7 cellular contexts compared by ENCODE assay signal in the genomic region with DNA sequence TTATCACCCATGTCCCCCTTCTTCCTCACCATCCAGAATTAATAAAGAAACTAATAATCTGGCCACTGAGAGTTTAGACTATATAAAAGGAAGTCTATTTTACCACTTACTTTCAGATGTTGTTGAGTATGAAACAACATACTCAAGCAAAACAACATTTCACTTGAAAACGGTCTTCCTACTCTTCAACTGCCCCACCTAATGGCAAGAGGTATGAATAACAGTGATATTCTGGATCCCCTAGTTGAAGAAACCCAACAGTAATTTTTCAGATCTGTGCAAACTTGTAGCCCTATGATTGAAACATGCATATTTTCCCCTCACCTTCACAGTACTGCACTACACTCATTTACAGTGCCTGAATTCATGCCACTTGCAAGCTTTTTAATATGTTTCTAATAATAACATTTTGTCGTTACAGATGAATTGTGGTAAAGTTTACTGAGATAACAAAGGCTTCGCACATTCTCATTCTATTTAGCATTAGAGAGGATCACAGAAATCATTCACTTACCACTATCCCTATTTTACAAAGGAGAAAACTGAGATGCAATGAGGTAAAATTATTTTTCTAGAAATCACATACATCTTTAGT.
A peak's percentile ranks its signal among the peaks of the same experiment; 100 is the strongest.
DNase-seq lines count a peak whose midpoint lies in the region; TF ChIP-seq lines count a peak whose summit lies in the region.

No MANE protein-coding gene starts in this region.

- no peak overlapping the region for H3K4me3 Mint-ChIP-seq in H9
- no peak overlapping the region for H3K4me3 Mint-ChIP-seq in T-helper 2 cell treated with Interferon-gamma antibody and Interleukin-4, amounts not matched to agents 5 μg/mL and 100 μg/mL, for 36 hours

- H2AFZ ChIP-seq in H9 (ENCODE audit: low read length), result no peak overlapping the region

- DNase-seq in GM12865 (ENCODE audit: low read depth) (peak; percentile 63), H9 (no peak), NB4 (ENCODE audit: low read depth) (peak; percentile 47), colonic mucosa (no peak), renal cortical epithelial cell (ENCODE audit: low read depth) (peak; percentile 50)
- no peak for DNase-seq in effector CD4-positive, alpha-beta T cell
- no peak for DNase-seq in T-helper 2 cell treated with Interferon-gamma antibody and Interleukin-4, amounts not matched to agents 5 μg/mL and 100 μg/mL, for 36 hours (ENCODE audit: low spot score)

- H4K8ac ChIP-seq in H9 (replicated peaks; ENCODE audit: insufficient read length, low read depth, low read length), result no peak overlapping the region

- no peak overlapping the region for H2BK20ac ChIP-seq in H9 (ENCODE audit: low read depth, low read length, poor library complexity, severe bottlenecking)

- no peak overlapping the region for H3K4me3 ChIP-seq in GM12865 (ENCODE audit: low read depth, low read length)
- no peak overlapping the region for H3K4me3 ChIP-seq in NB4 (ENCODE audit: low read depth, low read length)
- no peak overlapping the region for H3K4me3 ChIP-seq in colonic mucosa

- H3K4me1 Mint-ChIP-seq in H9, result no peaks in the 10 kb centered on the region
- no peaks in the 10 kb centered on the region for H3K4me1 Mint-ChIP-seq in T-helper 2 cell treated with Interferon-gamma antibody and Interleukin-4, amounts not matched to agents 5 μg/mL and 100 μg/mL, for 36 hours (ENCODE audit: low read depth)

- H3K27me3 ChIP-seq in H9 (ENCODE audit: insufficient read depth, low read length), result no peaks in the 10 kb centered on the region
- no peaks in the 10 kb centered on the region for H3K27me3 ChIP-seq in colonic mucosa

- no peak overlapping the region for H3K4me2 ChIP-seq in H9 (ENCODE audit: insufficient read depth, insufficient read length, low read length)

- no peak overlapping the region for H3K14ac ChIP-seq in H9 (ENCODE audit: insufficient read depth, low read length)

- H2AK5ac ChIP-seq in H9 (ENCODE audit: insufficient read length, low read length), result no peak overlapping the region

- H3K36me3 Mint-ChIP-seq in H9 (ENCODE audit: insufficient read depth in 1 of 3, low read depth in 3 of 3), result no peaks in the 10 kb centered on the region; a peak in 1 of 7 replicates
- H3K36me3 Mint-ChIP-seq in T-helper 2 cell treated with Interferon-gamma antibody and Interleukin-4, amounts not matched to agents 5 μg/mL and 100 μg/mL, for 36 hours (ENCODE audit: low read depth), result no peaks in the 10 kb centered on the region

- no peak overlapping the region; a peak in 1 of 7 replicates for H3K27ac Mint-ChIP-seq in H9
- no peak overlapping the region for H3K27ac Mint-ChIP-seq in T-helper 2 cell treated with Interferon-gamma antibody and Interleukin-4, amounts not matched to agents 5 μg/mL and 100 μg/mL, for 36 hours

- intact Hi-C loops in colonic mucosa (cut with DNase I), result no loop called here

- no peaks in the 10 kb centered on the region for H3K79me1 ChIP-seq in H9 (ENCODE audit: insufficient read depth, low read depth, low read length, poor library complexity, severe bottlenecking)

- H2BK15ac ChIP-seq in H9 (ENCODE audit: low read depth, low read length), result no peak overlapping the region

- H3K4ac ChIP-seq in H9 (ENCODE audit: low read depth, low read length), result no peak overlapping the region

- no peak overlapping the region for H3K23ac ChIP-seq in H9 (ENCODE audit: insufficient read length, low read depth, low read length)

- TF ChIP-seq POLR2A in NB4 (IDR thresholded peaks at IDR 0.05; ENCODE audit: extremely low read depth, insufficient read length), result no peak

- H2BK120ac ChIP-seq in H9 (ENCODE audit: low read depth, low read length, poor library complexity, severe bottlenecking), result no peak overlapping the region

- no peaks in the 10 kb centered on the region for H3K79me2 ChIP-seq in H9 (ENCODE audit: insufficient read depth, low read length)

- no peaks in the 10 kb centered on the region for H3K23me2 ChIP-seq in H9 (ENCODE audit: insufficient read length, low read depth, low read length, poor library complexity, severe bottlenecking)

- H4K5ac ChIP-seq in H9 (ENCODE audit: insufficient read length, low read depth, low read length), result no peak overlapping the region

- H4K20me1 ChIP-seq in H9 (ENCODE audit: control insufficient read depth, insufficient read depth, insufficient read length), result no peaks in the 10 kb centered on the region

- H3K9ac ChIP-seq in H9 (ENCODE audit: extremely low read depth, insufficient read length, low read length) (no peak overlapping the region), colonic mucosa (ENCODE audit: low read depth in 2 of 2, low read length in 2 of 2) (no peak overlapping the region)

- H2BK12ac ChIP-seq in H9 (ENCODE audit: insufficient read length, low read depth, low read length), result no peak overlapping the region

- WGBS in H9 (ENCODE audit: extremely low coverage, insufficient read length, low lambda C conversion rate), result no CpG with 5 or more reads among the region's 3 CpGs

- H3K18ac ChIP-seq in H9 (ENCODE audit: insufficient read length, low read depth, low read length), result no peak overlapping the region

- H3K4me1 ChIP-seq in H9 (ENCODE audit: insufficient read depth, low read length) (no peaks in the 10 kb centered on the region), colonic mucosa (no peaks in the 10 kb centered on the region)

- no peaks in the 10 kb centered on the region for H3K36me3 ChIP-seq in colonic mucosa

- H3K56ac ChIP-seq in H9 (ENCODE audit: insufficient read length, low read depth, low read length), result no peak overlapping the region

- no peak overlapping the region for H2BK5ac ChIP-seq in H9 (ENCODE audit: insufficient read length, low read length)

- H3K27me3 Mint-ChIP-seq in H9 (ENCODE audit: low read depth), result no peaks in the 10 kb centered on the region
- no peaks in the 10 kb centered on the region for H3K27me3 Mint-ChIP-seq in T-helper 2 cell treated with Interferon-gamma antibody and Interleukin-4, amounts not matched to agents 5 μg/mL and 100 μg/mL, for 36 hours (ENCODE audit: low read depth)

- no peak overlapping the region for H4K91ac ChIP-seq in H9 (ENCODE audit: insufficient read length, low read depth, low read length)

- peak; percentile 59 for TF ChIP-seq CTCF in GM12865 (IDR thresholded peaks at IDR 0.05; ENCODE audit: insufficient read depth, low read depth, low read length, missing control alignments)
- TF ChIP-seq CTCF in H9 (conservative IDR thresholded peaks at IDR 0.05), result peak; percentile 75
- peak; percentile 31 for TF ChIP-seq CTCF in NB4 (IDR thresholded peaks at IDR 0.05; ENCODE audit: low read depth, low read length)
- peak; percentile 38 for TF ChIP-seq CTCF in colonic mucosa (IDR thresholded peaks at IDR 0.05)

- H3K9me3 Mint-ChIP-seq in H9, result no peaks in the 10 kb centered on the region
- H3K9me3 Mint-ChIP-seq in T-helper 2 cell treated with Interferon-gamma antibody and Interleukin-4, amounts not matched to agents 5 μg/mL and 100 μg/mL, for 36 hours, result no peaks in the 10 kb centered on the region

- no peak overlapping the region for H3T11ph ChIP-seq in H9 (ENCODE audit: low read length)

- no peak overlapping the region for H3K27ac ChIP-seq in H9 (ENCODE audit: insufficient read length, low read depth, low read length)
- no peak overlapping the region for H3K27ac ChIP-seq in colonic mucosa

- H3K9me3 ChIP-seq in H9 (ENCODE audit: control insufficient read depth, low read depth, low read length) (no peaks in the 10 kb centered on the region), colonic mucosa (no peaks in the 10 kb centered on the region)

Comparison
In these comparisons a context has a peak if more than half of its experiments do, and no peak if none do; other contexts are left out.
1. DNase-seq: peak in GM12865 (single experiment), NB4 (single experiment) and renal cortical epithelial cell (single experiment); none in H9 (single experiment), colonic mucosa (single experiment), effector CD4-positive, alpha-beta T cell (single experiment) and T-helper 2 cell treated with Interferon-gamma antibody and Interleukin-4, amounts not matched to agents 5 μg/mL and 100 μg/mL, for 36 hours (single experiment).
2. Peak in every context shown above with its lines, with median percentiles within 50 percentile points of each other: CTCF ChIP-seq.